In genomic region chr5:43172779-43173178, GRCh38 we compare ENCODE assay signal across 24 cellular contexts. TPM values are rescaled to one million over a fixed set of nuclear protein-coding genes. Genes with fewer than 3 reads are reported as not detected.
A peak's percentile ranks its signal among the peaks of the same experiment; 100 is the strongest.
DNase-seq lines count a peak whose midpoint lies in the region; ATAC-seq, FAIRE-seq and TF ChIP-seq lines count a peak whose summit lies in the region.
"Had no signal": no experiment of that assay in that cellular context is flagged by ENCODE, and none has a peak within 500 bp of the region (broad histone marks: within the 10 kb centered on the region; RNA-seq: fewer than 3 reads in every experiment).

No MANE protein-coding gene starts in this region.

- TF ChIP-seq POLR2A in vagina (IDR thresholded peaks at IDR 0.05): no peak

- no peaks in the 10 kb centered on the region for H4K20me1 ChIP-seq in osteoblast (ENCODE audit: insufficient read depth, low read length)

- H3K27ac Mint-ChIP-seq in activated T-cell treated with anti-CD3 and anti-CD28 coated beads, Interleukin-2, amount 50 U/mL, for 72 hours: peak overlapping the region; percentile 27
- H3K27ac Mint-ChIP-seq: B cell had no signal

- H3K4me1 ChIP-seq in osteoblast (ENCODE audit: insufficient read depth, low read length) (no peaks in the 10 kb centered on the region), vagina (no peaks in the 10 kb centered on the region)
- H3K4me1 ChIP-seq: BLaER1 had no signal

- no peaks in the 10 kb centered on the region for H3K9me3 Mint-ChIP-seq in activated T-cell treated with anti-CD3 and anti-CD28 coated beads, Interleukin-2, amount 50 U/mL, for 72 hours
- H3K9me3 Mint-ChIP-seq: CD4-positive, CD25-positive, alpha-beta regulatory T cell; CD8-positive, alpha-beta memory T cell had no signal

- no peaks in the 10 kb centered on the region for H3K27me3 Mint-ChIP-seq in activated T-cell treated with anti-CD3 and anti-CD28 coated beads, Interleukin-2, amount 50 U/mL, for 72 hours (ENCODE audit: low read depth)
- H3K27me3 Mint-ChIP-seq: B cell; CD4-positive, CD25-positive, alpha-beta regulatory T cell; CD8-positive, alpha-beta memory T cell had no signal

- H3K79me2 ChIP-seq in osteoblast (ENCODE audit: insufficient read depth, low read length): peaks cover 4% of the 10 kb centered on the region

- ATAC-seq in activated T-cell treated with anti-CD3 and anti-CD28 coated beads, Interleukin-2, amount 50 U/mL, for 72 hours (replicated peaks in 1 of 2): no peak
- no peak for ATAC-seq in GM18873 (IDR thresholded peaks at IDR 0.05; ENCODE audit: low FRiP score, unreplicated experiment)

- H3K9me3 ChIP-seq in osteoblast (ENCODE audit: low read depth, low read length) (no peaks in the 10 kb centered on the region), vagina (no peaks in the 10 kb centered on the region)
- H3K9me3 ChIP-seq: BLaER1 had no signal

- no peak for TF ChIP-seq CTCF in osteoblast (IDR thresholded peaks at IDR 0.05; ENCODE audit: extremely low read depth, low read depth, low read length)
- TF ChIP-seq CTCF in vagina (IDR thresholded peaks at IDR 0.05): no peak

- no peak for DNase-seq in activated T-cell treated with anti-CD3 and anti-CD28 coated beads, Interleukin-2, amount 50 U/mL, for 72 hours
- no peak for DNase-seq in activated T-cell treated with anti-CD3 and anti-CD28 coated beads, Interleukin-2, amount 50 U/mL, for 48 hours
- no peak for DNase-seq in RCC 7860 (ENCODE audit: low spot score)
- DNase-seq in osteoblast (ENCODE audit: insufficient read length, low spot score, missing footprints): peak; percentile 27
- DNase-seq in vagina (ENCODE audit: extremely low spot score in 2 of 2): no peak
- DNase-seq: CD4-positive, CD25-positive, alpha-beta regulatory T cell; CD8-positive, alpha-beta memory T cell; DMS 273 treated with DMSO at 0.1 percent for 48 hours; DMS79; EL; GF-D8; GM23248; H7; HCEC 1CT had no signal

- FAIRE-seq in G401.6 (lab: Jason Lieb, UNC) (peak; percentile 59), RCC 7860 (lab: Jason Lieb, UNC) (peak; percentile 49)
- FAIRE-seq: D721Med, GM12891, GM18507, H1 had no signal

- peaks cover 13 to 27% of the 10 kb centered on the region in 2 donors for H3K36me3 Mint-ChIP-seq in activated T-cell treated with anti-CD3 and anti-CD28 coated beads, Interleukin-2, amount 50 U/mL, for 72 hours (ENCODE audit: insufficient read depth in 2 of 2)

- H3K4me1 Mint-ChIP-seq in activated T-cell treated with anti-CD3 and anti-CD28 coated beads, Interleukin-2, amount 50 U/mL, for 72 hours (ENCODE audit: low read depth): no peaks in the 10 kb centered on the region
- H3K4me1 Mint-ChIP-seq: B cell had no signal

- no peak overlapping the region for H3K27ac ChIP-seq in osteoblast (ENCODE audit: low read depth, low read length)
- no peak overlapping the region for H3K27ac ChIP-seq in vagina
- H3K27ac ChIP-seq: BLaER1, C4-2B, GM23248 had no signal

- H3K4me3 Mint-ChIP-seq in activated T-cell treated with anti-CD3 and anti-CD28 coated beads, Interleukin-2, amount 50 U/mL, for 72 hours: no peak overlapping the region
- H3K4me3 Mint-ChIP-seq: B cell; CD8-positive, alpha-beta memory T cell had no signal

- intact Hi-C loops in vagina (cut with DNase I): no loop called here

- H3K4me2 ChIP-seq in osteoblast (ENCODE audit: insufficient read depth, low read length): no peak overlapping the region
- H3K4me2 ChIP-seq: BLaER1 had no signal

- H3K27me3 ChIP-seq in osteoblast (ENCODE audit: insufficient read depth, low read length) (no peaks in the 10 kb centered on the region), vagina (no peaks in the 10 kb centered on the region)
- H3K27me3 ChIP-seq: BLaER1 had no signal

- H3K36me3 ChIP-seq in osteoblast (ENCODE audit: insufficient read depth, low read length) (peaks cover 16% of the 10 kb centered on the region), vagina (peaks cover 0 to 18% of the 10 kb centered on the region in 2 donors)

- no peak overlapping the region for H2AFZ ChIP-seq in osteoblast (ENCODE audit: low read length)
- H2AFZ ChIP-seq: GM23248 had no signal

- no peak overlapping the region for H3K4me3 ChIP-seq in osteoblast (ENCODE audit: insufficient read depth, low read length)
- no peak overlapping the region for H3K4me3 ChIP-seq in vagina
- H3K4me3 ChIP-seq: BLaER1, GM23248 had no signal

RNA-seq across cellular contexts. Expression of gene NIM1K, which starts 19.2 kb away (rescaled TPM):
- 1 to 10 TPM; 3.4 to 4.3 TPM for total RNA-seq in activated T-cell treated with anti-CD3 and anti-CD28 coated beads, Interleukin-2, amount 50 U/mL, for 72 hours
- total RNA-seq in osteoblast (0.88 and 1.1 TPM in 2 replicates), vagina (not detected)
- total RNA-seq: A172, H1, H7 had no signal

RNA-seq across cellular contexts. Expression of gene ZNF131, which starts 52.1 kb away (rescaled TPM):
- 10 to 100 TPM; 42.9 to 52.2 TPM for total RNA-seq in activated T-cell treated with anti-CD3 and anti-CD28 coated beads, Interleukin-2, amount 50 U/mL, for 72 hours
- 31.1 and 39.8 TPM in 2 replicates for total RNA-seq in osteoblast
- 44.4 TPM for total RNA-seq in vagina
